ENCODE assay signal across 8 cellular contexts in the genomic region with DNA sequence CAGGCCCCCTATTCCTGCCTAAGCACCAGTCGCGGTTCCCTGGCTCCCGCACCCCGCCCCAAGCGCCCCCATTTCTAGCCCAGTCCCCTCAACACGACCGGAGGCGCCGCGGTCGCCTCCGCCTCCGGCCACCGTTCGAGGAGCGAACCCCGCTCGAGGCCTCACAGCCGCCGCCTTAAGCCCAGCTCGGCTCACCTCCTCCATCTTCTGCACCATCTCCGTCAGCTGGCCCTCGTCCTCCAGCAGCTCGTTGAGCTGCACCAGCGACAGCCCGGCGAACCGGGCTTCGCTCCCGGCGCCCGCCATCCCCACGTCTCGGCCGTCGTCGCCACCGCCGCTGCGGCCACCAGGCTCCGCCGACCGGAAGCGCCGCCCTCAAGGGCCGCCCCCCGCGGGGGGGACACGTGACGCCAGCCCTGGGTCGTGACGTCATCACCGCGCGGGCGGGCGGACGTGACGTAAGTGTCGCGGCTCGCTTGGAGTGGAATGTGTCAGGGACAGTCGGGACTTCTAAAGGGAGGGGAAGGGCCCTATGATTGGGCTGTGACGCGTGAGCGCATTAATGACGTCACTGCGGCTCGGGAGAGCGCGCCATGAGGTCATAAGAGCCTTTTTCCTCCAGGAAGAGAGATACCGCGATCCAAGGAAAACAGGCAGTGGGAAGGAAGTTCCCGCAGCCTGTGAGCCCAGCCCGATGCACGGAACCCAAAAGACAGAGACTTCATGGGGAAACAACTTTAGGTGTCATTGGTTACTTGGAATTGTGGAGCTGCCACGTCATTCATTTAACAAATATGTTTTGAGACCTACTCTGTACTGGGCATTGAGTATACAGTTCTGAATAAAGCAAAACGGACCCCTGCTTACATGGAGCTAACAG. TPM values are rescaled to one million over a fixed set of nuclear protein-coding genes. Genes with fewer than 3 reads are reported as not detected.
A peak's percentile ranks its signal among the peaks of the same experiment; 100 is the strongest.
DNase-seq lines count a peak whose midpoint lies in the region; ATAC-seq and TF ChIP-seq lines count a peak whose summit lies in the region.

A gene with protein sequence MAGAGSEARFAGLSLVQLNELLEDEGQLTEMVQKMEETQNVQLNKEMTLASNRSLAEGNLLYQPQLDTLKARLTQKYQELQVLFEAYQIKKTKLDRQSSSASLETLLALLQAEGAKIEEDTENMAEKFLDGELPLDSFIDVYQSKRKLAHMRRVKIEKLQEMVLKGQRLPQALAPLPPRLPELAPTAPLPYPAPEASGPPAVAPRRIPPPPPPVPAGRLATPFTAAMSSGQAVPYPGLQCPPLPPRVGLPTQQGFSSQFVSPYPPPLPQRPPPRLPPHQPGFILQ (minus strand): TSS at position 368 of the 880 bp plus-strand sequence. CDS start 62 bp downstream, at position 306.

- peak within 1 kb of the TSS; percentile 97 for H3K9ac ChIP-seq in BLaER1

- peaks cover 5% of the 10 kb centered on the region for H3K9me3 Mint-ChIP-seq in T-helper 2 cell treated with Interferon-gamma antibody and Interleukin-4, amounts not matched to agents 5 μg/mL and 100 μg/mL, for 36 hours

- H3K27ac Mint-ChIP-seq in T-helper 2 cell treated with Interferon-gamma antibody and Interleukin-4, amounts not matched to agents 5 μg/mL and 100 μg/mL, for 36 hours = peak within 1 kb of the TSS; percentile 85

- TF ChIP-seq CTCF in right atrium auricular region (IDR thresholded peaks at IDR 0.05) = no peak

- H3K27me3 ChIP-seq in BLaER1 = no peaks in the 10 kb centered on the region
- H3K27me3 ChIP-seq in right atrium auricular region = no peaks in the 10 kb centered on the region

- WGBS in urinary bladder = 9% methylated on average over 78 of the region's 78 CpGs

- H3K4me3 Mint-ChIP-seq in T-helper 2 cell treated with Interferon-gamma antibody and Interleukin-4, amounts not matched to agents 5 μg/mL and 100 μg/mL, for 36 hours = peak within 1 kb of the TSS; percentile 92

- peaks cover 11% of the 10 kb centered on the region for H3K27me3 Mint-ChIP-seq in T-helper 2 cell treated with Interferon-gamma antibody and Interleukin-4, amounts not matched to agents 5 μg/mL and 100 μg/mL, for 36 hours (ENCODE audit: low read depth)

- peak within 1 kb of the TSS; percentile 91 for H3K4me3 ChIP-seq in BLaER1
- H3K4me3 ChIP-seq in right atrium auricular region = peak within 1 kb of the TSS; percentile 86 to 95
- H3K4me3 ChIP-seq in urinary bladder (ENCODE audit: low read depth, low read length) = peak within 1 kb of the TSS; percentile 82

- H3K4me1 ChIP-seq in BLaER1 (peaks cover 90% of the 10 kb centered on the region), right atrium auricular region (peaks cover 0 to 42% of the 10 kb centered on the region in 2 donors), urinary bladder (ENCODE audit: insufficient read depth) (peaks cover 8% of the 10 kb centered on the region)

- H4K20me1 ChIP-seq in BLaER1 = peaks cover 37% of the 10 kb centered on the region

- 0 out of 2 replicates have a peak, but pooled peaks cover 9% of the 10 kb centered on the region for H3K36me3 ChIP-seq in BLaER1
- no peaks in the 10 kb centered on the region for H3K36me3 ChIP-seq in right atrium auricular region
- no peaks in the 10 kb centered on the region for H3K36me3 ChIP-seq in urinary bladder (ENCODE audit: insufficient read depth)

- H3K4me2 ChIP-seq in BLaER1 = peak within 1 kb of the TSS; percentile 96

- DNase-seq in M059J (ENCODE audit: low read depth) (peak; percentile 76), anterior cingulate cortex (lab: John Stamatoyannopoulos, UW) (peak in 52 of 58 donors; percentile 15 to 84 (median 64)), right atrium auricular region (ENCODE audit: low spot score) (peak; percentile 91), putamen (ENCODE audit: low spot score) (peak; percentile 74)
- peak; percentile 86 for DNase-seq in T-helper 2 cell treated with Interferon-gamma antibody and Interleukin-4, amounts not matched to agents 5 μg/mL and 100 μg/mL, for 36 hours (ENCODE audit: low spot score)

- H3K27ac ChIP-seq in BLaER1 (peak within 1 kb of the TSS; percentile 95), right atrium auricular region (peak within 1 kb of the TSS; percentile 89 to 96), urinary bladder (ENCODE audit: low read depth) (peak within 1 kb of the TSS; percentile 93)

- ATAC-seq in GM19351 (IDR thresholded peaks at IDR 0.05; ENCODE audit: unreplicated experiment) = peak; percentile 60

- H3K9me3 ChIP-seq in BLaER1 (no peaks in the 10 kb centered on the region), right atrium auricular region (peaks cover 0 to 4% of the 10 kb centered on the region in 2 donors)

- H3K4me1 Mint-ChIP-seq in T-helper 2 cell treated with Interferon-gamma antibody and Interleukin-4, amounts not matched to agents 5 μg/mL and 100 μg/mL, for 36 hours (ENCODE audit: low read depth) = peaks cover 61% of the 10 kb centered on the region

- peaks cover 17% of the 10 kb centered on the region for H3K36me3 Mint-ChIP-seq in T-helper 2 cell treated with Interferon-gamma antibody and Interleukin-4, amounts not matched to agents 5 μg/mL and 100 μg/mL, for 36 hours (ENCODE audit: low read depth)

RNA-seq across cellular contexts. Expression of the gene that starts here (rescaled TPM):
- total RNA-seq in M059J (2014; rRNA removed; shearing (Covaris generic)) = 27.7 and 28.9 TPM in 2 replicates
- 10 to 100 TPM; 28.5 to 41.1 TPM for total RNA-seq in right atrium auricular region
- total RNA-seq in urinary bladder = 18.9 TPM
- polyA plus RNA-seq in urinary bladder = 25.2 TPM

Comparison
In these comparisons a context has a peak if more than half of its experiments do, and no peak if none do; other contexts are left out.
1. Peak in every context shown above with its lines: DNase-seq, ATAC-seq, H3K4me3 ChIP-seq and H3K27ac ChIP-seq.